8 cellular contexts compared by ENCODE assay signal in the genomic region with DNA sequence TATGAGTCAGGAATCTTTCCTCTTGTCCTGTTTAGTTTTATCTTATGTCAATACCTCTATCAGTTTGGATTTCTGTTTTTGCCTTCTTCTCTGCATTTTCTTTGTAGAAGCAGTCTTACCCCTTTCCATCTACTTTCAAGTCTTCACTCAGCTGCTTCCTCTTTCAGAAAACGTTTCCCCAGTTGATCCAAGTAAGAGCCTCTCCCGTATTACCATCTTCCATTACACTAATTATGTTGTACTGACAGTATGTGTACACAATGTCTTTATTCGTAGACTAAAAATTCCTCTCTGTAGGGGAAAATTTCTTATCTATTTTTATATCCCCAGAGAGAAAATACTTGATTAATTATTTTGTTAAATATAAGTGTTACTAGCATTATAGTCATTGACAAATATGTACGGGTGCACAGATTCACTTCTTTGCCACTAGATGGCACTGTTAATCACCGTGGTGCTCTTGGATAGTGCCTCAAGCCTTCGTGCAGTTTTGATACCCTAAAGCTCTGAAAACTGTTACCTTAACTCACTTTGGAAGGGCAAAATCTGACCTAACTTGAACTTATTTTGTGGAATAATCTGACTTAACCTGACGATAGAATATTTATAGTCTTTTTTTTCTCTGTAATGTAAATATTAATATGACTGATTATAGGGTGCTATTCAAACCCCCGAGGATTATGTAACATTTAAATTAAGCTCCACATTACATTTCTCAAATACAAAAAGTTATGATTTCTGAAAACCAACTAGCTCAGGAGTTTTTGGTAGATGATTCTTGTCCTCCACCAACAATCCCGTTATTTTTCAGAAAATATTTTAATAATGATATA.
A peak's percentile ranks its signal among the peaks of the same experiment; 100 is the strongest.
DNase-seq lines count a peak whose midpoint lies in the region; ATAC-seq and TF ChIP-seq lines count a peak whose summit lies in the region.

No MANE protein-coding gene starts in this region.

- H3K4me3 ChIP-seq in PC-9 (no peak overlapping the region), lung (no peak overlapping the region)

- DNase-seq in Right ventricle myocardium inferior (ENCODE audit: missing footprints), result no peak
- DNase-seq in cardiac septum (ENCODE audit: low spot score), result no peak
- peak in 1 of 2 experiments; percentile 48 for DNase-seq in PC-9
- DNase-seq in dermis blood vessel endothelial cell, result peak; percentile 66
- no peak for DNase-seq in lung (ENCODE audit: low spot score)
- no peak for DNase-seq in HuH-7.5 (ENCODE audit: low spot score)

- H3F3A ChIP-seq in PC-9 (ENCODE audit: insufficient read depth, low read depth), result no peaks in the 10 kb centered on the region

- no peaks in the 10 kb centered on the region for H3K79me2 ChIP-seq in PC-9 (ENCODE audit: low read depth)

- H2AFZ ChIP-seq in PC-9, result no peak overlapping the region

- H3K9me2 ChIP-seq in PC-9 (ENCODE audit: insufficient read depth), result no peaks in the 10 kb centered on the region

- H3K36me3 ChIP-seq in PC-9 (ENCODE audit: low read depth) (no peaks in the 10 kb centered on the region), lung (ENCODE audit: control insufficient read depth in 2 of 2, insufficient read depth in 2 of 2, low read length in 2 of 2) (no peaks in the 10 kb centered on the region)

- TF ChIP-seq CTCF in PC-9 (conservative IDR thresholded peaks at IDR 0.05), result peak; percentile 88
- TF ChIP-seq CTCF in lung (IDR thresholded peaks at IDR 0.05; ENCODE audit: control extremely low read depth, extremely low read depth), result peak; percentile 38

- intact Hi-C loops in Right ventricle myocardium inferior (cut with DNase I), result loop anchor here (5.0 kb wide), 1 partner anchor 652 kb away; no protein-coding TSS in a partner anchor
- intact Hi-C loops in cardiac septum (cut with DNase I), result loop anchor here (5.0 kb wide), 2 partner anchors 652 to 762 kb away; no protein-coding TSS in a partner anchor
- intact Hi-C loops in PC-9 (cut with micrococcal nuclease; ENCODE audit: unreplicated experiment), result loop anchor here (1.0 to 2.0 kb wide), 3 partner anchors 44 to 154 kb away; no protein-coding TSS in a partner anchor

- no peak overlapping the region for H3K4me2 ChIP-seq in PC-9

- ATAC-seq in Right ventricle myocardium inferior, result peak; percentile 57
- ATAC-seq in GM21447 (IDR thresholded peaks at IDR 0.05; ENCODE audit: unreplicated experiment), result peak; percentile 99
- peak; percentile 88 for ATAC-seq in HG03558 (IDR thresholded peaks at IDR 0.05; ENCODE audit: extremely low read depth, unreplicated experiment)
- peak; percentile 91 for ATAC-seq in lung (ENCODE audit: insufficient read depth, low FRiP score)

- POLR2A ChIA-PET in PC-9 (lab: Charles Lee; ENCODE audit: unreplicated experiment), result interaction anchor here (0.6 kb wide), 1 partner anchor 513 kb away, joined by 8 read pairs; no protein-coding TSS in a partner anchor

- no TSS peak for BruUV-seq in PC-9 (replicated peaks; lab: Mats Ljungman, UMichigan)

- WGBS in lung, 2 donors, result 20 to 22% methylated on average over 9 of the region's 9 CpGs

- H3K27ac ChIP-seq in PC-9 (no peak overlapping the region), lung (ENCODE audit: low read depth in 1 of 2, low read length in 1 of 2) (no peak overlapping the region)

- CTCF ChIA-PET in PC-9 (lab: Charles Lee), result interaction anchor here (0.6 to 1.3 kb wide), 6 partner anchors 14 to 153 kb away, joined by 3 to 8 read pairs (median 4); no protein-coding TSS in a partner anchor

- H3K4me1 ChIP-seq in PC-9 (replicated peaks; ENCODE audit: insufficient read depth) (no peaks in the 10 kb centered on the region), lung (ENCODE audit: control insufficient read depth in 2 of 2, insufficient read depth in 2 of 2, low read length in 2 of 2) (no peaks in the 10 kb centered on the region)

- H4K20me1 ChIP-seq in PC-9 (ENCODE audit: insufficient read depth), result no peaks in the 10 kb centered on the region

- no peaks in the 10 kb centered on the region for H3K27me3 ChIP-seq in PC-9 (ENCODE audit: insufficient read depth, low read depth)
- H3K27me3 ChIP-seq in lung (ENCODE audit: control insufficient read depth, insufficient read depth), result no peaks in the 10 kb centered on the region

- 0 out of 2 replicates have a peak, but pooled peaks cover 4% of the 10 kb centered on the region for H3K9me3 ChIP-seq in PC-9 (ENCODE audit: insufficient read depth, low read depth)
- no peaks in the 10 kb centered on the region for H3K9me3 ChIP-seq in lung (ENCODE audit: control insufficient read depth in 2 of 2, insufficient read depth in 1 of 2, low read length in 1 of 2)
